In the genomic region with DNA sequence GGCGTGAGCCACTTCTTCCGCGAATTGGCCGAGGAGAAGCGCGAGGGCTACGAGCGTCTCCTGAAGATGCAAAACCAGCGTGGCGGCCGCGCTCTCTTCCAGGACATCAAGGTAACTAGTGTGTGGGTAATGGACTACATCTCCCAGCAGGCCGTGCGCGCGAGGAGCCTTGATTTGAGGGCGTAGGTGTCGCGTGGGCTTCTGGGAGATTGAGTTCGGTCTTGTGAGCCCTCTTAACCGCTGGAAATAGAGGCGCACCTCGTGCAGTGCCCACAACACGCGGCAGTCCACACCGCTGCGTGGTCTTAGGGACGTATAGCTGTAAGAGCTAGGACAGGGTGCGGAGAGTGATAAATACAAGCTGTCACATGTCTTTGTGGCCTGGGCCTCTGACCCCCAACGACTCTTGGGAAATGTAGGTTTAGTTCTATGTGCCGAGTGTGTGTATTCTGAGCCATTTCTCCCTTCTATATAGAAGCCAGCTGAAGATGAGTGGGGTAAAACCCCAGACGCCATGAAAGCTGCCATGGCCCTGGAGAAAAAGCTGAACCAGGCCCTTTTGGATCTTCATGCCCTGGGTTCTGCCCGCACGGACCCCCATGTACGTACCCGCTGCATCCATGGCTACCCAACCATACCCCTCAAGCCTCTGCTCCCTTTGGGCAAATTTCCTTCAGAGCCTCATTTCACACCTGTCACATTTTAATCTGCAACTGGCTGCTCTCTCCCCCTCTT, we compare ENCODE assay signal across 1 cellular context.
A peak's percentile ranks its signal among the peaks of the same experiment; 100 is the strongest.
TF ChIP-seq lines count a peak whose summit lies in the region.

No MANE protein-coding gene starts in this region.

TF ChIP-seq in K562, 482 proteins besides CTCF, POLR2A, EP300 and RAD21 (continued from another document and continues in another):
- no peak for TF ChIP-seq ZC3H11A (IDR thresholded peaks at IDR 0.05; ENCODE audit: low read depth, low read length)
- no peak for TF ChIP-seq ZNF121 (CRISPR knock-in tag; conservative IDR thresholded peaks at IDR 0.05)
- TF ChIP-seq ZNF316 (IDR thresholded peaks at IDR 0.05) = no peak
- TF ChIP-seq, protein P1, sequence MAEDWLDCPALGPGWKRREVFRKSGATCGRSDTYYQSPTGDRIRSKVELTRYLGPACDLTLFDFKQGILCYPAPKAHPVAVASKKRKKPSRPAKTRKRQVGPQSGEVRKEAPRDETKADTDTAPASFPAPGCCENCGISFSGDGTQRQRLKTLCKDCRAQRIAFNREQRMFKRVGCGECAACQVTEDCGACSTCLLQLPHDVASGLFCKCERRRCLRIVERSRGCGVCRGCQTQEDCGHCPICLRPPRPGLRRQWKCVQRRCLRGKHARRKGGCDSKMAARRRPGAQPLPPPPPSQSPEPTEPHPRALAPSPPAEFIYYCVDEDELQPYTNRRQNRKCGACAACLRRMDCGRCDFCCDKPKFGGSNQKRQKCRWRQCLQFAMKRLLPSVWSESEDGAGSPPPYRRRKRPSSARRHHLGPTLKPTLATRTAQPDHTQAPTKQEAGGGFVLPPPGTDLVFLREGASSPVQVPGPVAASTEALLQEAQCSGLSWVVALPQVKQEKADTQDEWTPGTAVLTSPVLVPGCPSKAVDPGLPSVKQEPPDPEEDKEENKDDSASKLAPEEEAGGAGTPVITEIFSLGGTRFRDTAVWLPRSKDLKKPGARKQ (CRISPR knock-in tag; IDR thresholded peaks at IDR 0.05) = no peak
- peak; percentile 31 for TF ChIP-seq SIRT6 (IDR thresholded peaks at IDR 0.05; ENCODE audit: low read depth, low read length)
- no peak for TF ChIP-seq ESRRB (CRISPR knock-in tag; IDR thresholded peaks at IDR 0.05; ENCODE audit: borderline replicate concordance)
- no peak for TF ChIP-seq ZNF239 (CRISPR knock-in tag; IDR thresholded peaks at IDR 0.05)
- TF ChIP-seq, protein P2, sequence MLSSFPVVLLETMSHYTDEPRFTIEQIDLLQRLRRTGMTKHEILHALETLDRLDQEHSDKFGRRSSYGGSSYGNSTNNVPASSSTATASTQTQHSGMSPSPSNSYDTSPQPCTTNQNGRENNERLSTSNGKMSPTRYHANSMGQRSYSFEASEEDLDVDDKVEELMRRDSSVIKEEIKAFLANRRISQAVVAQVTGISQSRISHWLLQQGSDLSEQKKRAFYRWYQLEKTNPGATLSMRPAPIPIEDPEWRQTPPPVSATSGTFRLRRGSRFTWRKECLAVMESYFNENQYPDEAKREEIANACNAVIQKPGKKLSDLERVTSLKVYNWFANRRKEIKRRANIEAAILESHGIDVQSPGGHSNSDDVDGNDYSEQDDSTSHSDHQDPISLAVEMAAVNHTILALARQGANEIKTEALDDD (IDR thresholded peaks at IDR 0.05) = no peak
- TF ChIP-seq OTX1 (CRISPR knock-in tag; IDR thresholded peaks at IDR 0.05) = no peak
- no peak for TF ChIP-seq NCOR1 (IDR thresholded peaks at IDR 0.05)
- peak; percentile 82 for TF ChIP-seq CREM (IDR thresholded peaks at IDR 0.05; ENCODE audit: low read depth)
- TF ChIP-seq NFXL1 (CRISPR knock-in tag; IDR thresholded peaks at IDR 0.05) = no peak
- 0 out of 2 replicates have a peak, but pooled peaks have one; percentile 47 for TF ChIP-seq RFX7 (CRISPR knock-in tag; IDR thresholded peaks at IDR 0.05)
- no peak for TF ChIP-seq ID3 (CRISPR knock-in tag; IDR thresholded peaks at IDR 0.05)
- TF ChIP-seq ID3 (tag; IDR thresholded peaks at IDR 0.05) = no peak
- TF ChIP-seq SMAD4 (CRISPR knock-in tag; conservative IDR thresholded peaks at IDR 0.05) = no peak
- no peak for TF ChIP-seq BMI1 (IDR thresholded peaks at IDR 0.05; ENCODE audit: low read length)
- TF ChIP-seq FOXO4 (CRISPR knock-in tag; IDR thresholded peaks at IDR 0.05) = no peak
- no peak for TF ChIP-seq NFE2L1 (tag; IDR thresholded peaks at IDR 0.05; ENCODE audit: borderline replicate concordance, low read depth)
- TF ChIP-seq, protein P3, sequence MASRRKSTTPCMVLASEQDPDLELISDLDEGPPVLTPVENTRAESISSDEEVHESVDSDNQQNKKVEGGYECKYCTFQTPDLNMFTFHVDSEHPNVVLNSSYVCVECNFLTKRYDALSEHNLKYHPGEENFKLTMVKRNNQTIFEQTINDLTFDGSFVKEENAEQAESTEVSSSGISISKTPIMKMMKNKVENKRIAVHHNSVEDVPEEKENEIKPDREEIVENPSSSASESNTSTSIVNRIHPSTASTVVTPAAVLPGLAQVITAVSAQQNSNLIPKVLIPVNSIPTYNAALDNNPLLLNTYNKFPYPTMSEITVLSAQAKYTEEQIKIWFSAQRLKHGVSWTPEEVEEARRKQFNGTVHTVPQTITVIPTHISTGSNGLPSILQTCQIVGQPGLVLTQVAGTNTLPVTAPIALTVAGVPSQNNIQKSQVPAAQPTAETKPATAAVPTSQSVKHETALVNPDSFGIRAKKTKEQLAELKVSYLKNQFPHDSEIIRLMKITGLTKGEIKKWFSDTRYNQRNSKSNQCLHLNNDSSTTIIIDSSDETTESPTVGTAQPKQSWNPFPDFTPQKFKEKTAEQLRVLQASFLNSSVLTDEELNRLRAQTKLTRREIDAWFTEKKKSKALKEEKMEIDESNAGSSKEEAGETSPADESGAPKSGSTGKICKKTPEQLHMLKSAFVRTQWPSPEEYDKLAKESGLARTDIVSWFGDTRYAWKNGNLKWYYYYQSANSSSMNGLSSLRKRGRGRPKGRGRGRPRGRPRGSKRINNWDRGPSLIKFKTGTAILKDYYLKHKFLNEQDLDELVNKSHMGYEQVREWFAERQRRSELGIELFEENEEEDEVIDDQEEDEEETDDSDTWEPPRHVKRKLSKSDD (conservative IDR thresholded peaks at IDR 0.05; ENCODE audit: low read length) = no peak
- no peak for TF ChIP-seq ZNF224 (CRISPR knock-in tag; IDR thresholded peaks at IDR 0.05)
- TF ChIP-seq ZNF124 (CRISPR knock-in tag; IDR thresholded peaks at IDR 0.05) = no peak
- TF ChIP-seq NCOA4 (IDR thresholded peaks at IDR 0.05; ENCODE audit: partially characterized antibody) = no peak
- peak; percentile 57 for TF ChIP-seq ZBED1 (IDR thresholded peaks at IDR 0.05)
- TF ChIP-seq CREB3L1 (IDR thresholded peaks at IDR 0.05; ENCODE audit: borderline replicate concordance, low read depth) = peak; percentile 46; the same call in 1 of the 2 replicates
- no peak for TF ChIP-seq HNRNPLL (IDR thresholded peaks at IDR 0.05; ENCODE audit: low read depth, low read length, poor library complexity, severe bottlenecking)
- TF ChIP-seq REST (CRISPR knock-in tag; IDR thresholded peaks at IDR 0.05; ENCODE audit: low read depth) = no peak
- TF ChIP-seq SMC3 (conservative IDR thresholded peaks at IDR 0.05; ENCODE audit: insufficient read depth, low read depth, low read length) = no peak
- no peak for TF ChIP-seq RBM14 (IDR thresholded peaks at IDR 0.05; ENCODE audit: borderline replicate concordance, insufficient read depth, low read depth, low read length)
- no peak for TF ChIP-seq POU5F1 (IDR thresholded peaks at IDR 0.05; ENCODE audit: borderline replicate concordance, low read depth, low read length, partially characterized antibody)
- TF ChIP-seq SP2 (IDR thresholded peaks at IDR 0.05; ENCODE audit: extremely low read depth, low read depth, low read length, poor library complexity, severe bottlenecking) = no peak
- TF ChIP-seq ELF2 (CRISPR knock-in tag; IDR thresholded peaks at IDR 0.05) = no peak
- TF ChIP-seq POLR2AphosphoS5 (IDR thresholded peaks at IDR 0.05; ENCODE audit: control insufficient read depth, insufficient read depth, low read depth, low read length) = peak; percentile 24; the same call in 1 of the 2 replicates
- no peak for TF ChIP-seq CBX2 (IDR thresholded peaks at IDR 0.05; ENCODE audit: insufficient read depth, low read length, poor library complexity, severe bottlenecking)
- no peak for TF ChIP-seq ZNF384 (IDR thresholded peaks at IDR 0.05; ENCODE audit: low read depth, low read length)
- TF ChIP-seq HDAC8 (tag; IDR thresholded peaks at IDR 0.05) = no peak
- no peak for TF ChIP-seq XRCC5 (IDR thresholded peaks at IDR 0.05; ENCODE audit: low read depth, low read length)
- TF ChIP-seq SOX6 (IDR thresholded peaks at IDR 0.05) = no peak
- no peak for TF ChIP-seq SRSF1 (IDR thresholded peaks at IDR 0.05; ENCODE audit: low read depth, low read length)
- TF ChIP-seq NBN (IDR thresholded peaks at IDR 0.05; ENCODE audit: low read depth) = no peak
- peak; percentile 91; the same call in 1 of the 2 replicates for TF ChIP-seq FOXK1 (CRISPR knock-in tag; IDR thresholded peaks at IDR 0.05; ENCODE audit: borderline replicate concordance)
- TF ChIP-seq HEY1 (CRISPR knock-in tag; IDR thresholded peaks at IDR 0.05; ENCODE audit: borderline replicate concordance) = no peak
- TF ChIP-seq ZNF644 (tag; IDR thresholded peaks at IDR 0.05; ENCODE audit: low read depth) = peak; percentile 90
- no peak for TF ChIP-seq STAT5B (CRISPR knock-in tag; IDR thresholded peaks at IDR 0.05)
- TF ChIP-seq, protein P4, sequence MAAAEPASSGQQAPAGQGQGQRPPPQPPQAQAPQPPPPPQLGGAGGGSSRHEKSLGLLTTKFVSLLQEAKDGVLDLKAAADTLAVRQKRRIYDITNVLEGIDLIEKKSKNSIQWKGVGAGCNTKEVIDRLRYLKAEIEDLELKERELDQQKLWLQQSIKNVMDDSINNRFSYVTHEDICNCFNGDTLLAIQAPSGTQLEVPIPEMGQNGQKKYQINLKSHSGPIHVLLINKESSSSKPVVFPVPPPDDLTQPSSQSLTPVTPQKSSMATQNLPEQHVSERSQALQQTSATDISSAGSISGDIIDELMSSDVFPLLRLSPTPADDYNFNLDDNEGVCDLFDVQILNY (CRISPR knock-in tag; IDR thresholded peaks at IDR 0.05) = no peak; the same call in 1 of the 2 replicates
- TF ChIP-seq, protein P5, sequence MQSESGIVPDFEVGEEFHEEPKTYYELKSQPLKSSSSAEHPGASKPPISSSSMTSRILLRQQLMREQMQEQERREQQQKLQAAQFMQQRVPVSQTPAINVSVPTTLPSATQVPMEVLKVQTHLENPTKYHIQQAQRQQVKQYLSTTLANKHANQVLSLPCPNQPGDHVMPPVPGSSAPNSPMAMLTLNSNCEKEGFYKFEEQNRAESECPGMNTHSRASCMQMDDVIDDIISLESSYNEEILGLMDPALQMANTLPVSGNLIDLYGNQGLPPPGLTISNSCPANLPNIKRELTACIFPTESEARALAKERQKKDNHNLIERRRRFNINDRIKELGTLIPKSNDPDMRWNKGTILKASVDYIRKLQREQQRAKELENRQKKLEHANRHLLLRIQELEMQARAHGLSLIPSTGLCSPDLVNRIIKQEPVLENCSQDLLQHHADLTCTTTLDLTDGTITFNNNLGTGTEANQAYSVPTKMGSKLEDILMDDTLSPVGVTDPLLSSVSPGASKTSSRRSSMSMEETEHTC (IDR thresholded peaks at IDR 0.05) = no peak
- no peak for TF ChIP-seq SMARCC2 (IDR thresholded peaks at IDR 0.05; ENCODE audit: low read depth)
- TF ChIP-seq HDAC2 (IDR thresholded peaks at IDR 0.05) = no peak
- TF ChIP-seq, protein P6, sequence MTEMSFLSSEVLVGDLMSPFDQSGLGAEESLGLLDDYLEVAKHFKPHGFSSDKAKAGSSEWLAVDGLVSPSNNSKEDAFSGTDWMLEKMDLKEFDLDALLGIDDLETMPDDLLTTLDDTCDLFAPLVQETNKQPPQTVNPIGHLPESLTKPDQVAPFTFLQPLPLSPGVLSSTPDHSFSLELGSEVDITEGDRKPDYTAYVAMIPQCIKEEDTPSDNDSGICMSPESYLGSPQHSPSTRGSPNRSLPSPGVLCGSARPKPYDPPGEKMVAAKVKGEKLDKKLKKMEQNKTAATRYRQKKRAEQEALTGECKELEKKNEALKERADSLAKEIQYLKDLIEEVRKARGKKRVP (CRISPR knock-in tag; IDR thresholded peaks at IDR 0.05) = peak; percentile 6; the same call in 1 of the 2 replicates
